In genomic region chr2:208033701-208034502, GRCh38 we compare ENCODE assay signal across 1 cellular context.
A peak's percentile ranks its signal among the peaks of the same experiment; 100 is the strongest.
TF ChIP-seq lines count a peak whose summit lies in the region.

No MANE protein-coding gene starts in this region.

TF ChIP-seq in GM12878, 131 proteins besides CTCF, POLR2A, EP300 and RAD21 (continued from another document):
- TF ChIP-seq, protein P1, sequence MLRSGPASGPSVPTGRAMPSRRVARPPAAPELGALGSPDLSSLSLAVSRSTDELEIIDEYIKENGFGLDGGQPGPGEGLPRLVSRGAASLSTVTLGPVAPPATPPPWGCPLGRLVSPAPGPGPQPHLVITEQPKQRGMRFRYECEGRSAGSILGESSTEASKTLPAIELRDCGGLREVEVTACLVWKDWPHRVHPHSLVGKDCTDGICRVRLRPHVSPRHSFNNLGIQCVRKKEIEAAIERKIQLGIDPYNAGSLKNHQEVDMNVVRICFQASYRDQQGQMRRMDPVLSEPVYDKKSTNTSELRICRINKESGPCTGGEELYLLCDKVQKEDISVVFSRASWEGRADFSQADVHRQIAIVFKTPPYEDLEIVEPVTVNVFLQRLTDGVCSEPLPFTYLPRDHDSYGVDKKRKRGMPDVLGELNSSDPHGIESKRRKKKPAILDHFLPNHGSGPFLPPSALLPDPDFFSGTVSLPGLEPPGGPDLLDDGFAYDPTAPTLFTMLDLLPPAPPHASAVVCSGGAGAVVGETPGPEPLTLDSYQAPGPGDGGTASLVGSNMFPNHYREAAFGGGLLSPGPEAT (IDR thresholded peaks at IDR 0.05; ENCODE audit: low read depth) = no peak; the same call in 1 of the 2 replicates
- TF ChIP-seq TCF12 (IDR thresholded peaks at IDR 0.05; ENCODE audit: low read depth, low read length) = 0 out of 2 replicates have a peak, but pooled peaks have one; percentile 19
- no peak for TF ChIP-seq PAX5 (IDR thresholded peaks at IDR 0.05; ENCODE audit: borderline replicate concordance, low read depth, low read length)
- TF ChIP-seq SMC3 (IDR thresholded peaks at IDR 0.05; ENCODE audit: borderline replicate concordance, low read length) = peak; percentile 61; the same call in 1 of the 2 replicates
- TF ChIP-seq POLR2AphosphoS2 (IDR thresholded peaks at IDR 0.05; ENCODE audit: low read depth, low read length) = no peak
- 0 out of 4 replicates have a peak, but pooled peaks of 1 of the 2 experiments have one; percentile 41 for TF ChIP-seq SRF (IDR thresholded peaks at IDR 0.05; ENCODE audit: low read depth in 2 of 2, low read length in 2 of 2)
- TF ChIP-seq CBFB (IDR thresholded peaks at IDR 0.05; ENCODE audit: low read depth) = no peak
- TF ChIP-seq ETV6 (conservative IDR thresholded peaks at IDR 0.05 in 1 of 2, IDR thresholded peaks at IDR 0.05 in 1 of 2; ENCODE audit: borderline replicate concordance in 1 of 2, low read depth in 1 of 2) = peak in 1 of 2 experiments; percentile 42; a peak in 2 of 4 replicates
- TF ChIP-seq, protein P2, sequence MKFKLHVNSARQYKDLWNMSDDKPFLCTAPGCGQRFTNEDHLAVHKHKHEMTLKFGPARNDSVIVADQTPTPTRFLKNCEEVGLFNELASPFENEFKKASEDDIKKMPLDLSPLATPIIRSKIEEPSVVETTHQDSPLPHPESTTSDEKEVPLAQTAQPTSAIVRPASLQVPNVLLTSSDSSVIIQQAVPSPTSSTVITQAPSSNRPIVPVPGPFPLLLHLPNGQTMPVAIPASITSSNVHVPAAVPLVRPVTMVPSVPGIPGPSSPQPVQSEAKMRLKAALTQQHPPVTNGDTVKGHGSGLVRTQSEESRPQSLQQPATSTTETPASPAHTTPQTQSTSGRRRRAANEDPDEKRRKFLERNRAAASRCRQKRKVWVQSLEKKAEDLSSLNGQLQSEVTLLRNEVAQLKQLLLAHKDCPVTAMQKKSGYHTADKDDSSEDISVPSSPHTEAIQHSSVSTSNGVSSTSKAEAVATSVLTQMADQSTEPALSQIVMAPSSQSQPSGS (IDR thresholded peaks at IDR 0.05; ENCODE audit: low read length) = peak; percentile 88
- TF ChIP-seq, protein P3, sequence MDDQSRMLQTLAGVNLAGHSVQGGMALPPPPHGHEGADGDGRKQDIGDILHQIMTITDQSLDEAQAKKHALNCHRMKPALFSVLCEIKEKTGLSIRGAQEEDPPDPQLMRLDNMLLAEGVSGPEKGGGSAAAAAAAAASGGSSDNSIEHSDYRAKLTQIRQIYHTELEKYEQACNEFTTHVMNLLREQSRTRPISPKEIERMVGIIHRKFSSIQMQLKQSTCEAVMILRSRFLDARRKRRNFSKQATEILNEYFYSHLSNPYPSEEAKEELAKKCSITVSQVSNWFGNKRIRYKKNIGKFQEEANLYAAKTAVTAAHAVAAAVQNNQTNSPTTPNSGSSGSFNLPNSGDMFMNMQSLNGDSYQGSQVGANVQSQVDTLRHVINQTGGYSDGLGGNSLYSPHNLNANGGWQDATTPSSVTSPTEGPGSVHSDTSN (IDR thresholded peaks at IDR 0.05; ENCODE audit: insufficient replicate concordance, low read depth, low read length) = no peak
- TF ChIP-seq SPI1 (IDR thresholded peaks at IDR 0.05; ENCODE audit: borderline replicate concordance, insufficient read depth, low read depth, low read length) = peak; percentile 6; the same call in 1 of the 2 replicates
- TF ChIP-seq JUNB (IDR thresholded peaks at IDR 0.05) = peak; percentile 94
- TF ChIP-seq TBL1XR1 (IDR thresholded peaks at IDR 0.05; ENCODE audit: low read depth, low read length) = no peak
- TF ChIP-seq SIN3A (IDR thresholded peaks at IDR 0.05; ENCODE audit: low read depth, low read length) = no peak
- TF ChIP-seq EED (IDR thresholded peaks at IDR 0.05; ENCODE audit: low read depth) = peak; percentile 89
- 0 out of 2 replicates have a peak, but pooled peaks have one; percentile 30 for TF ChIP-seq MTA2 (IDR thresholded peaks at IDR 0.05; ENCODE audit: low read depth)
- peak; percentile 91 for TF ChIP-seq IRF4 (IDR thresholded peaks at IDR 0.05; ENCODE audit: low read depth, low read length)
